In genomic region chr3:195153121-195153520, GRCh38 we compare ENCODE assay signal across 13 cellular contexts.
A peak's percentile ranks its signal among the peaks of the same experiment; 100 is the strongest.
DNase-seq lines count a peak whose midpoint lies in the region; ATAC-seq and TF ChIP-seq lines count a peak whose summit lies in the region.
"Had no signal": no experiment of that assay in that cellular context is flagged by ENCODE, and none has a peak within 500 bp of the region (broad histone marks: within the 10 kb centered on the region; RNA-seq: fewer than 3 reads in every experiment).

No MANE protein-coding gene starts in this region.

- TF ChIP-seq POLR2A in prostate gland (IDR thresholded peaks at IDR 0.05) = no peak

- peak overlapping the region; percentile 58 for H3K4me2 ChIP-seq in fibroblast of lung (ENCODE audit: extremely low read depth, insufficient read depth, low read length)
- H3K4me2 ChIP-seq: KMS-11 had no signal

- intact Hi-C loops in prostate gland (cut with DNase I) = loop anchor here (5.0 to 10.0 kb wide), 2 partner anchors 36 to 52 kb away; no protein-coding TSS in a partner anchor

- DNase-seq in DMS153 (lab: John Stamatoyannopoulos, UW) (peak; percentile 34), NCI-H2227 (lab: John Stamatoyannopoulos, UW; ENCODE audit: unreplicated experiment) (peak; percentile 81), fibroblast of lung (ENCODE audit: low read depth in 2 of 2) (peak in 1 of 2 donors; percentile 34), prostate gland (ENCODE audit: low spot score) (no peak), KBM-7 (no peak), NCI-H226 (no peak)
- no peak for DNase-seq in stimulated activated naive CD8-positive, alpha-beta T cell treated with anti-CD3 and anti-CD28 coated beads, Interleukin-15, amount 100 ng/mL, for 72 hours
- no peak for DNase-seq in stimulated activated CD4-positive, alpha-beta T cell treated with anti-CD3 and anti-CD28 coated beads, Interleukin-4, amount 100 ng/mL, for 1 hour
- DNase-seq: COR-L47; stimulated activated CD4-positive, alpha-beta T cell treated with anti-CD3 and anti-CD28 coated beads, Interleukin-4, amount 100 ng/mL, for 4 hours had no signal

- H3K36me3 ChIP-seq in fibroblast of lung (ENCODE audit: control insufficient read depth, insufficient read depth, low read length) = peaks cover 1% of the 10 kb centered on the region
- H3K36me3 ChIP-seq in prostate gland = no peaks in the 10 kb centered on the region

- H3K27me3 ChIP-seq in fibroblast of lung (ENCODE audit: control insufficient read depth, insufficient read depth, low read length) = no peaks in the 10 kb centered on the region
- no peaks in the 10 kb centered on the region for H3K27me3 ChIP-seq in prostate gland (replicated peaks; ENCODE audit: insufficient read depth)

- H3K27ac ChIP-seq in fibroblast of lung (ENCODE audit: insufficient read depth, low read length) (peak overlapping the region; percentile 95), prostate gland (peak overlapping the region; percentile 82 to 90)
- H3K27ac ChIP-seq: KMS-11 had no signal

- peak overlapping the region; percentile 20 for H3K9ac ChIP-seq in fibroblast of lung (ENCODE audit: insufficient read depth, low read length)
- H3K9ac ChIP-seq: KMS-11 had no signal

- H3K27me3 Mint-ChIP-seq in stimulated activated naive CD8-positive, alpha-beta T cell treated with anti-CD3 and anti-CD28 coated beads, Interleukin-15, amount 100 ng/mL, for 72 hours = no peaks in the 10 kb centered on the region

- WGBS in prostate gland = 27% methylated on average over 7 of the region's 7 CpGs

- H3K4me1 Mint-ChIP-seq in stimulated activated naive CD8-positive, alpha-beta T cell treated with anti-CD3 and anti-CD28 coated beads, Interleukin-15, amount 100 ng/mL, for 72 hours = peaks cover 67% of the 10 kb centered on the region

- no peak overlapping the region for H3K27ac Mint-ChIP-seq in stimulated activated naive CD8-positive, alpha-beta T cell treated with anti-CD3 and anti-CD28 coated beads, Interleukin-15, amount 100 ng/mL, for 72 hours
- H3K27ac Mint-ChIP-seq: dendritic cell treated with granulocyte-macrophage colony-stimulating factor and Interleukin-4, amounts not matched to agents 40 ng/mL and 50 ng/mL, for 4 days had no signal

- no peaks in the 10 kb centered on the region for H3K9me3 Mint-ChIP-seq in stimulated activated naive CD8-positive, alpha-beta T cell treated with anti-CD3 and anti-CD28 coated beads, Interleukin-15, amount 100 ng/mL, for 72 hours
- H3K9me3 Mint-ChIP-seq: dendritic cell treated with granulocyte-macrophage colony-stimulating factor and Interleukin-4, amounts not matched to agents 40 ng/mL and 50 ng/mL, for 4 days had no signal

- H3K4me3 ChIP-seq in fibroblast of lung (replicated peaks in 1 of 4; ENCODE audit: control extremely low read depth in 1 of 4, insufficient read depth in 1 of 4, low read depth in 3 of 4, low read length in 4 of 4) = no peak overlapping the region
- H3K4me3 ChIP-seq in prostate gland = no peak overlapping the region

- H4K20me1 ChIP-seq in fibroblast of lung (ENCODE audit: control insufficient read depth, extremely low read depth, insufficient read depth, low read length) = no peaks in the 10 kb centered on the region

- in situ Hi-C loops in KBM-7 (cut with MboI; ENCODE audit: low pct_unique_long_range_greater_than_20kb, low sequenced_read_pairs) = no loop called here

- H3K9me3 ChIP-seq in fibroblast of lung (ENCODE audit: control insufficient read depth, insufficient read depth, low read depth, low read length) = no peaks in the 10 kb centered on the region
- no peaks in the 10 kb centered on the region for H3K9me3 ChIP-seq in prostate gland

- H3K4me1 ChIP-seq in fibroblast of lung (ENCODE audit: control insufficient read depth, extremely low read depth, insufficient read depth, low read length) (peaks cover 58% of the 10 kb centered on the region), prostate gland (replicated peaks) (peaks cover 22% of the 10 kb centered on the region)

- ATAC-seq in stimulated activated naive CD8-positive, alpha-beta T cell treated with anti-CD3 and anti-CD28 coated beads, Interleukin-15, amount 100 ng/mL, for 72 hours = no peak
- ATAC-seq: left lobe of liver had no signal

- peaks cover 2% of the 10 kb centered on the region for H3K79me2 ChIP-seq in fibroblast of lung (ENCODE audit: control insufficient read depth, insufficient read depth, low read length)

- no peak overlapping the region for H3K4me3 Mint-ChIP-seq in stimulated activated naive CD8-positive, alpha-beta T cell treated with anti-CD3 and anti-CD28 coated beads, Interleukin-15, amount 100 ng/mL, for 72 hours
- H3K4me3 Mint-ChIP-seq: dendritic cell treated with granulocyte-macrophage colony-stimulating factor and Interleukin-4, amounts not matched to agents 40 ng/mL and 50 ng/mL, for 4 days had no signal

- no peak overlapping the region for H2AFZ ChIP-seq in fibroblast of lung (ENCODE audit: low read length)

- no peak for TF ChIP-seq CTCF in fibroblast of lung (conservative IDR thresholded peaks at IDR 0.05 in 1 of 2, IDR thresholded peaks at IDR 0.05 in 1 of 2; ENCODE audit: low read depth in 1 of 2, low read length in 2 of 2)
- no peak for TF ChIP-seq CTCF in prostate gland (IDR thresholded peaks at IDR 0.05)

Comparison
In these comparisons a context has a peak if more than half of its experiments do, and no peak if none do; other contexts are left out.
1. DNase-seq: peak in DMS153 (single experiment) and NCI-H2227 (single experiment); none in prostate gland (single experiment), KBM-7 (single experiment), stimulated activated naive CD8-positive, alpha-beta T cell treated with anti-CD3 and anti-CD28 coated beads, Interleukin-15, amount 100 ng/mL, for 72 hours (0 of 2), stimulated activated CD4-positive, alpha-beta T cell treated with anti-CD3 and anti-CD28 coated beads, Interleukin-4, amount 100 ng/mL, for 1 hour (single experiment) and NCI-H226 (single experiment).